In the genomic region with DNA sequence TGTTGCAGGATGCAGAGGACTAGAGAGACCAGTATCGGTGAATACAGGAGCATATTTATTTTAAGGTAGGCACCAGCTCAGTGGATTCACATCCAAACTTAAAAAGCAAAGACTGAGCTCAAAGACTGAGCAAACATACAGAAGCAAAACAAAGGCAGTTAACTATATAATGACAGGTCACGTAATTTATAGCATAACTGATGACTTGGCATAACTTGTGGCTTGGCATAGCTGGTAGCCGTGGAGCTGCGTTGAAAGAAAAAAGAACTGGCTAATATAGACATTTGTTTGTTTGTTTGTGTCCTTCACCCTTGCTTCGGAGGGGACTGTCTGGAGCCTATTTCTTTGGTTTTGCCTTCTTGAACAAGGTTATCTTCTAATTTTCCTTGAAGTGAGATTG, we compare ENCODE assay signal across 16 cellular contexts.
"Had no signal": no experiment of that assay in that cellular context is flagged by ENCODE, and none has a peak within 500 bp of the region (broad histone marks: within the 10 kb centered on the region; RNA-seq: fewer than 3 reads in every experiment).

No MANE protein-coding gene starts in this region.

- H3K4me1 ChIP-seq: parathyroid adenoma, prostate gland, spleen, upper lobe of left lung, uterus had no signal

- H3K36me3 ChIP-seq: prostate gland, spleen, upper lobe of left lung, uterus had no signal

- H3K27me3 ChIP-seq: spleen, tibial artery, upper lobe of left lung, uterus had no signal

- H3K4me3 ChIP-seq: prostate gland, spleen, tibial artery, upper lobe of left lung, uterus had no signal

- H3K27ac ChIP-seq: parathyroid adenoma, prostate gland, spleen, tibial artery, upper lobe of left lung, uterus had no signal

- H3K9me3 ChIP-seq: prostate gland had no signal

- DNase-seq: dermis blood vessel endothelial cell; foreskin melanocyte; head of caudate nucleus; hippocampal formation; kidney glomerular epithelial cell; naive thymus-derived CD4-positive, alpha-beta T cell; nephron progenitor cell; spleen; stimulated activated CD4-positive, alpha-beta T cell treated with anti-CD3 and anti-CD28 coated beads, Interleukin-15, amount 100 ng/mL, for 24 hours; stimulated activated CD4-positive, alpha-beta T cell treated with anti-CD3 and anti-CD28 coated beads, Interleukin-1b, Interleukin-23, amount 100 ng/mL, for 48 hours; stimulated activated CD4-positive, alpha-beta T cell treated with anti-CD3 and anti-CD28 coated beads, Interleukin-4, amount 100 ng/mL, for 24 hours; tibial artery; upper lobe of left lung; uterus had no signal
